Comparison of ENCODE assay signal across 8 cellular contexts in genomic region chr1:93591833-93592635, GRCh38.
DNase-seq lines count a peak whose midpoint lies in the region; ATAC-seq and TF ChIP-seq lines count a peak whose summit lies in the region.

No MANE protein-coding gene starts in this region.

- H3K4me3 Mint-ChIP-seq in activated CD8-positive, alpha-beta T cell treated with anti-CD3 and anti-CD28 coated beads for 36 hours: no peak overlapping the region
- peak overlapping the region in 6 of 10 donors; percentile 30 to 64 (median 52) for H3K4me3 Mint-ChIP-seq in naive thymus-derived CD4-positive, alpha-beta T cell

- DNase-seq in NCI-H146 (lab: John Stamatoyannopoulos, UW) (peak; percentile 98), ovary (no peak), anterior cingulate cortex (lab: John Stamatoyannopoulos, UW) (no peak), H4 (ENCODE audit: low spot score) (no peak)
- peak; percentile 70 for DNase-seq in activated CD8-positive, alpha-beta T cell treated with anti-CD3 and anti-CD28 coated beads for 36 hours
- no peak for DNase-seq in naive thymus-derived CD4-positive, alpha-beta T cell

- no peak for TF ChIP-seq CTCF in activated CD8-positive, alpha-beta T cell treated with anti-CD3 and anti-CD28 coated beads for 36 hours (IDR thresholded peaks at IDR 0.05)
- TF ChIP-seq CTCF in ovary (IDR thresholded peaks at IDR 0.05): no peak

- H3K9me3 Mint-ChIP-seq in activated CD8-positive, alpha-beta T cell treated with anti-CD3 and anti-CD28 coated beads for 36 hours: no peaks in the 10 kb centered on the region
- no peaks in the 10 kb centered on the region for H3K9me3 Mint-ChIP-seq in naive thymus-derived CD4-positive, alpha-beta T cell

- CTCF ChIA-PET in activated CD8-positive, alpha-beta T cell treated with anti-CD3 and anti-CD28 coated beads for 36 hours (lab: Charles Lee): interaction anchor here (1.0 to 2.3 kb wide), 3 partner anchors 37 to 288 kb away, joined by 3 to 7 read pairs (median 7); no protein-coding TSS in a partner anchor
- CTCF ChIA-PET in naive thymus-derived CD4-positive, alpha-beta T cell (lab: Charles Lee): interaction anchor here (1.1 kb wide), 1 partner anchor 37 kb away, joined by 3 read pairs; no protein-coding TSS in a partner anchor

- no peak for TF ChIP-seq POLR2A in ovary (IDR thresholded peaks at IDR 0.05)

- H3K27me3 Mint-ChIP-seq in activated CD8-positive, alpha-beta T cell treated with anti-CD3 and anti-CD28 coated beads for 36 hours: peaks cover 1% of the 10 kb centered on the region
- H3K27me3 Mint-ChIP-seq in naive thymus-derived CD4-positive, alpha-beta T cell: peaks cover 0 to 29% (median 5%) of the 10 kb centered on the region in 5 donors

- H3K36me3 ChIP-seq in naive thymus-derived CD4-positive, alpha-beta T cell (ENCODE audit: control insufficient read depth in 2 of 3, insufficient read depth in 3 of 3, low read length in 3 of 3): no peaks in the 10 kb centered on the region
- H3K36me3 ChIP-seq in ovary: no peaks in the 10 kb centered on the region

- ATAC-seq in GM18870 (IDR thresholded peaks at IDR 0.05; ENCODE audit: unreplicated experiment): peak; percentile 84
- ATAC-seq in HG02759 (IDR thresholded peaks at IDR 0.05; ENCODE audit: unreplicated experiment): peak; percentile 94
- ATAC-seq in activated CD8-positive, alpha-beta T cell treated with anti-CD3 and anti-CD28 coated beads for 36 hours: peak; percentile 75
- ATAC-seq in naive thymus-derived CD4-positive, alpha-beta T cell: no peak

- H3K27me3 ChIP-seq in naive thymus-derived CD4-positive, alpha-beta T cell (ENCODE audit: control insufficient read depth in 2 of 2, insufficient read depth in 2 of 2, low read length in 2 of 2): no peaks in the 10 kb centered on the region
- no peaks in the 10 kb centered on the region for H3K27me3 ChIP-seq in ovary

- H3K27ac Mint-ChIP-seq in activated CD8-positive, alpha-beta T cell treated with anti-CD3 and anti-CD28 coated beads for 36 hours: no peak overlapping the region
- peak overlapping the region in 1 of 9 donors; percentile 26 for H3K27ac Mint-ChIP-seq in naive thymus-derived CD4-positive, alpha-beta T cell

- no peaks in the 10 kb centered on the region for H3K36me3 Mint-ChIP-seq in activated CD8-positive, alpha-beta T cell treated with anti-CD3 and anti-CD28 coated beads for 36 hours (ENCODE audit: low read depth)
- no peaks in the 10 kb centered on the region for H3K36me3 Mint-ChIP-seq in naive thymus-derived CD4-positive, alpha-beta T cell

- H3K27ac ChIP-seq in naive thymus-derived CD4-positive, alpha-beta T cell (ENCODE audit: low read depth, low read length): no peak overlapping the region
- H3K27ac ChIP-seq in ovary: no peak overlapping the region

- H3K9me3 ChIP-seq in naive thymus-derived CD4-positive, alpha-beta T cell (ENCODE audit: control insufficient read depth in 2 of 3, low read length in 3 of 3): no peaks in the 10 kb centered on the region
- H3K9me3 ChIP-seq in ovary: no peaks in the 10 kb centered on the region

- intact Hi-C loops in activated CD8-positive, alpha-beta T cell treated with anti-CD3 and anti-CD28 coated beads for 36 hours (cut with micrococcal nuclease): no loop called here
- intact Hi-C loops in naive thymus-derived CD4-positive, alpha-beta T cell (cut with micrococcal nuclease): no loop called here
- intact Hi-C loops in ovary (cut with DNase I): no loop called here

- no peak overlapping the region for H3K4me3 ChIP-seq in naive thymus-derived CD4-positive, alpha-beta T cell (ENCODE audit: low read length)
- H3K4me3 ChIP-seq in ovary: no peak overlapping the region

- POLR2A ChIA-PET in activated CD8-positive, alpha-beta T cell treated with anti-CD3 and anti-CD28 coated beads for 36 hours (lab: Charles Lee): interaction anchor here (0.7 kb wide), 1 partner anchor 22 kb away, joined by 3 read pairs; no protein-coding TSS in a partner anchor
- POLR2A ChIA-PET in naive thymus-derived CD4-positive, alpha-beta T cell (lab: Charles Lee): interaction anchor here (0.6 kb wide), 1 partner anchor 188 kb away, joined by 3 read pairs; no protein-coding TSS in a partner anchor

- TF ChIP-seq EP300 in ovary (IDR thresholded peaks at IDR 0.05): no peak

- WGBS in ovary, 3 donors: 83 to 89% (median 86%) methylated on average over 19 of the region's 19 CpGs

- no peaks in the 10 kb centered on the region for H3K4me1 ChIP-seq in naive thymus-derived CD4-positive, alpha-beta T cell (ENCODE audit: control insufficient read depth in 2 of 2, insufficient read depth in 2 of 2, low read length in 2 of 2)
- no peaks in the 10 kb centered on the region for H3K4me1 ChIP-seq in ovary (ENCODE audit: insufficient read depth)

- peaks cover 23% of the 10 kb centered on the region for H3K4me1 Mint-ChIP-seq in activated CD8-positive, alpha-beta T cell treated with anti-CD3 and anti-CD28 coated beads for 36 hours (ENCODE audit: low read depth)
- H3K4me1 Mint-ChIP-seq in naive thymus-derived CD4-positive, alpha-beta T cell: peaks cover 5 to 19% (median 12%) of the 10 kb centered on the region in 7 donors

Comparison
In these comparisons a context has a peak if more than half of its experiments do, and no peak if none do; other contexts are left out.
1. DNase-seq: peak in NCI-H146 (single experiment) and activated CD8-positive, alpha-beta T cell treated with anti-CD3 and anti-CD28 coated beads for 36 hours (single experiment); none in naive thymus-derived CD4-positive, alpha-beta T cell (0 of 9), ovary (0 of 5), anterior cingulate cortex (0 of 58) and H4 (single experiment).